23 cellular contexts compared by ENCODE assay signal in the genomic region with DNA sequence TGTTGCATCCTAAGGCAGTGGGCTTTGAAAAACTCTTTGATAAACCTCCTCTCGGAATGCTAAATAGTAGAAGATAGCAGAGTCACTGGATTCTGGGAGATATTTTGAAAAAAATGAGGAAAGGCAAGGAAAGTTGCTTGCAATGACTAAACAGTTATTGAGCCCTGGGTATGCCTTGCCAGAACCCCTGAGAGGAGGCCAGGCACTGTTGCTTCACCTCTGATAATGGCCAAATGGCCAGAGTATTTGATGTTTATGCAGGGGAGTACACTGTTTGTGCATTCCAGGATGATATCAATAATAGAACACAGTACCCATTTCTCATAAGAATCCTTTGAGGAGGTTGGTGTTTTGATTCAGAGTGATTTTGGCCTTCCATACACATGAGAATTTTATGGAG.
"Had no signal": no experiment of that assay in that cellular context is flagged by ENCODE, and none has a peak within 500 bp of the region (broad histone marks: within the 10 kb centered on the region; RNA-seq: fewer than 3 reads in every experiment).

No MANE protein-coding gene starts in this region.

- H3K4me1 ChIP-seq: left lung, lower lobe of right lung, right atrium auricular region, right lobe of liver, stomach, testis, thyroid gland, transverse colon, upper lobe of left lung, vagina had no signal

- H3K36me3 ChIP-seq: left lung, lower lobe of right lung, ovary, right atrium auricular region, right lobe of liver, stomach, thyroid gland, transverse colon, upper lobe of left lung, vagina had no signal

- H3K9me3 ChIP-seq: lower lobe of right lung, ovary, right atrium auricular region, right lobe of liver, stomach, testis, thyroid gland, transverse colon, upper lobe of left lung, vagina had no signal

- H3K27ac ChIP-seq: hepatocyte, left lung, lower lobe of right lung, ovary, right atrium auricular region, right lobe of liver, stomach, testis, thyroid gland, transverse colon, upper lobe of left lung, vagina had no signal

- H3K4me3 ChIP-seq: hepatocyte, left lung, lower lobe of right lung, ovary, right atrium auricular region, right lobe of liver, smooth muscle cell, stomach, testis, thyroid gland, transverse colon, upper lobe of left lung, vagina had no signal

- DNase-seq: islet precursor cell; left lung; lower lobe of right lung; mammary epithelial cell; mesenchymal stem cell; naive thymus-derived CD8-positive, alpha-beta T cell; nucleus accumbens; ovary; right lobe of liver; stimulated activated CD4-positive, alpha-beta T cell treated with anti-CD3 and anti-CD28 coated beads, Interleukin-1b, Interleukin-23, amount 100 ng/mL, for 48 hours; stimulated activated CD4-positive, alpha-beta T cell treated with anti-CD3 and anti-CD28 coated beads, Interleukin-2, amount 100 ng/mL, for 48 hours; stimulated activated CD4-positive, alpha-beta T cell treated with anti-CD3 and anti-CD28 coated beads, Interleukin-4, amount 100 ng/mL, for 4 hours; stimulated activated naive B cell treated with anti-CD40 and anti-IgM and Interleukin-4, amounts not matched to agents 10 μg/mL and 1 μg/mL and 100 μg/mL, for 72 hours; stimulated activated naive CD8-positive, alpha-beta T cell treated with anti-CD3 and anti-CD28 coated beads, Interleukin-15, Interleukin-2, amounts not matched to agents 100 U/mL and 50 U/mL, for 24 hours; stomach; testis; thyroid gland; transverse colon; upper lobe of left lung had no signal

- H3K27me3 ChIP-seq: hepatocyte, left lung, ovary, right atrium auricular region, right lobe of liver, stomach, testis, thyroid gland, transverse colon, upper lobe of left lung, vagina had no signal

- ATAC-seq: left lung; lower lobe of right lung; naive thymus-derived CD8-positive, alpha-beta T cell; stimulated activated naive B cell treated with anti-CD40 and anti-IgM and Interleukin-4, amounts not matched to agents 10 μg/mL and 1 μg/mL and 100 μg/mL, for 72 hours; stimulated activated naive CD8-positive, alpha-beta T cell treated with anti-CD3 and anti-CD28 coated beads, Interleukin-15, Interleukin-2, amounts not matched to agents 100 U/mL and 50 U/mL, for 24 hours had no signal

- H3K4me2 ChIP-seq: hepatocyte, smooth muscle cell had no signal
